25 cellular contexts compared by ENCODE assay signal in genomic region chr1:177257128-177257527, GRCh38.
"Had no signal": no experiment of that assay in that cellular context is flagged by ENCODE, and none has a peak within 500 bp of the region (broad histone marks: within the 10 kb centered on the region; RNA-seq: fewer than 3 reads in every experiment).

No MANE protein-coding gene starts in this region.

- H3K4me3 ChIP-seq: gastrocnemius medialis, right lobe of liver, stomach, suprapubic skin, tibial nerve had no signal

- H3K36me3 Mint-ChIP-seq: activated CD8-positive, alpha-beta memory T cell treated with anti-CD3 and anti-CD28 coated beads, Interleukin-2, amount 10 ng/mL, durations not matched to agents 7 days and 5 days; activated naive CD8-positive, alpha-beta T cell; naive B cell; stimulated activated naive B cell treated with anti-CD40 and anti-IgM and Interleukin-4, amounts not matched to agents 10 μg/mL and 1 μg/mL and 100 μg/mL, for 72 hours had no signal

- H3K9me3 ChIP-seq: gastrocnemius medialis, right lobe of liver, stomach, suprapubic skin, tibial nerve had no signal

- ATAC-seq: activated CD4-positive, alpha-beta T cell treated with anti-CD3 and anti-CD28 coated beads for 36 hours; activated CD8-positive, alpha-beta memory T cell treated with anti-CD3 and anti-CD28 coated beads, Interleukin-2, amount 10 ng/mL, durations not matched to agents 7 days and 5 days; activated CD8-positive, alpha-beta T cell treated with anti-CD3 and anti-CD28 coated beads, Interleukin-2, amount 10 ng/mL, durations not matched to agents 7 days and 5 days; effector memory CD8-positive, alpha-beta T cell had no signal

- H3K36me3 ChIP-seq: brain microvascular endothelial cell, gastrocnemius medialis, right lobe of liver, stomach, suprapubic skin, tibial nerve had no signal

- H3K4me1 Mint-ChIP-seq: activated CD4-positive, alpha-beta T cell treated with anti-CD3 and anti-CD28 coated beads for 36 hours; naive B cell had no signal

- H3K27me3 Mint-ChIP-seq: activated CD8-positive, alpha-beta memory T cell treated with anti-CD3 and anti-CD28 coated beads, Interleukin-2, amount 10 ng/mL, durations not matched to agents 7 days and 5 days; effector memory CD8-positive, alpha-beta T cell had no signal

- H3K9me3 Mint-ChIP-seq: activated T-helper 2 cell treated with anti-CD3 and anti-CD28 coated beads, Interferon-gamma antibody, Interleukin-2, Interleukin-4, amounts not matched to agents 10 μg/mL and 5 μg/mL and 100 μg/mL, durations not matched to agents 14 hours and 24 hours and 36 hours; stimulated activated naive B cell treated with anti-CD40 and anti-IgM and Interleukin-4, amounts not matched to agents 10 μg/mL and 1 μg/mL and 100 μg/mL, for 72 hours had no signal

- H3K4me1 ChIP-seq: right lobe of liver, suprapubic skin had no signal

- H3K4me3 Mint-ChIP-seq: activated CD4-positive, alpha-beta T cell treated with anti-CD3 and anti-CD28 coated beads for 36 hours; activated CD8-positive, alpha-beta memory T cell treated with anti-CD3 and anti-CD28 coated beads, Interleukin-2, amount 10 ng/mL, durations not matched to agents 7 days and 5 days; activated CD8-positive, alpha-beta T cell treated with anti-CD3 and anti-CD28 coated beads, Interleukin-2, amount 10 ng/mL, durations not matched to agents 7 days and 5 days; activated naive CD8-positive, alpha-beta T cell; effector memory CD8-positive, alpha-beta T cell; naive B cell; stimulated activated naive B cell treated with anti-CD40 and anti-IgM and Interleukin-4, amounts not matched to agents 10 μg/mL and 1 μg/mL and 100 μg/mL, for 72 hours had no signal

- H3K27me3 ChIP-seq: brain microvascular endothelial cell, gastrocnemius medialis, right lobe of liver, stomach, tibial nerve had no signal

- DNase-seq: activated CD4-positive, alpha-beta T cell treated with anti-CD3 and anti-CD28 coated beads for 36 hours; activated CD4-positive, CD25-positive, alpha-beta regulatory T cell; activated CD8-positive, alpha-beta memory T cell treated with anti-CD3 and anti-CD28 coated beads, Interleukin-2, amount 10 ng/mL, durations not matched to agents 7 days and 5 days; activated CD8-positive, alpha-beta T cell treated with anti-CD3 and anti-CD28 coated beads, Interleukin-2, amount 10 ng/mL, durations not matched to agents 7 days and 5 days; activated naive CD4-positive, alpha-beta T cell; activated T-cell treated with anti-CD3 and anti-CD28 coated beads, Interleukin-2, amount 50 U/mL, for 48 hours; brain microvascular endothelial cell; cortex of kidney; effector memory CD8-positive, alpha-beta T cell; erythroblast; gastrocnemius medialis; head of caudate nucleus; hippocampal formation; left cardiac atrium; left ventricle myocardium superior; naive B cell; right lobe of liver; stimulated activated CD4-positive, alpha-beta T cell treated with anti-CD3 and anti-CD28 coated beads, Interleukin-1b, Interleukin-23, amount 100 ng/mL, for 48 hours; stimulated activated naive B cell treated with anti-CD40 and anti-IgM and Interleukin-4, amounts not matched to agents 10 μg/mL and 1 μg/mL and 100 μg/mL, for 72 hours; stomach; T-helper 1 cell had no signal

- H3K27ac ChIP-seq: brain microvascular endothelial cell, right lobe of liver, suprapubic skin had no signal

- H3K27ac Mint-ChIP-seq: activated CD4-positive, alpha-beta T cell treated with anti-CD3 and anti-CD28 coated beads for 36 hours; activated CD8-positive, alpha-beta memory T cell treated with anti-CD3 and anti-CD28 coated beads, Interleukin-2, amount 10 ng/mL, durations not matched to agents 7 days and 5 days; activated CD8-positive, alpha-beta T cell treated with anti-CD3 and anti-CD28 coated beads, Interleukin-2, amount 10 ng/mL, durations not matched to agents 7 days and 5 days; activated naive CD8-positive, alpha-beta T cell; activated T-helper 2 cell treated with anti-CD3 and anti-CD28 coated beads, Interferon-gamma antibody, Interleukin-2, Interleukin-4, amounts not matched to agents 10 μg/mL and 5 μg/mL and 100 μg/mL, durations not matched to agents 14 hours and 24 hours and 36 hours; effector memory CD8-positive, alpha-beta T cell; naive B cell; stimulated activated naive B cell treated with anti-CD40 and anti-IgM and Interleukin-4, amounts not matched to agents 10 μg/mL and 1 μg/mL and 100 μg/mL, for 72 hours had no signal
